In the genomic region with DNA sequence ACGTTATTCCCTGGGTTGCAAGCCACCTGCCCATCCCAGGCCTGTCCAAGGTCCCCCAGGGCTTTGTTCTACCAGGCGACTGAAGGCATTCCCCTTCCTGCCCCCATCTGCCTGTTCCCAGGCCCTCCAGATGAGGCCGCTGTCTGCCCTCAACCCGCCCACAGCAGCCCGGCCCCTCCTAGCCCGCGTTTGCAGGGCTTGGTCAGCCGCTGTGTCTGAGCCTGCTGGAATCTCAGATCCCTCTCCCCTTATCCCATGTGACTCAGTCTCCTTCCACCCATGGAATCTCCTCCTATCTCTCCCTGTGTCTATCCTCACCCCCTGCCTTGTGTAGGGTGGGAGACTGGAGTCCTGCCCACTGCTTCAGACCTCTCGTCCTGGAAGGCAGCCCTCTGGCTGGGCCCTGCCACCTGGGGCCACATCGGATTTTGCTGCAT, we compare ENCODE assay signal across 1 cellular context.
TF ChIP-seq lines count a peak whose summit lies in the region.

No MANE protein-coding gene starts in this region.

TF ChIP-seq in H1, 55 proteins besides CTCF, POLR2A, EP300 and RAD21 (continued from another document):
- TF ChIP-seq TAF7 (optimal IDR thresholded peaks at IDR 0.05; ENCODE audit: borderline replicate concordance, low read depth, low read length) (no peak), TEAD4 (IDR thresholded peaks at IDR 0.05; ENCODE audit: low read depth, low read length) (peak; percentile 58; the same call in 1 of the 2 replicates), GTF2F1 (IDR thresholded peaks at IDR 0.05; ENCODE audit: borderline replicate concordance, low read depth, low read length) (no peak), MAFK (IDR thresholded peaks at IDR 0.05; ENCODE audit: low read depth, low read length) (no peak), HDAC6 (IDR thresholded peaks at IDR 0.05; ENCODE audit: low read depth, low read length) (no peak), CHD2 (IDR thresholded peaks at IDR 0.05; ENCODE audit: low read length) (no peak), KDM4A (IDR thresholded peaks at IDR 0.05; ENCODE audit: low read depth, low read length, severe bottlenecking) (no peak), RNF2 (IDR thresholded peaks at IDR 0.05; ENCODE audit: borderline replicate concordance, low read depth, low read length, missing control alignments, poor library complexity, severe bottlenecking) (no peak), CBX5 (IDR thresholded peaks at IDR 0.05; ENCODE audit: low read depth, low read length) (no peak), POLR2AphosphoS5 (IDR thresholded peaks at IDR 0.05; ENCODE audit: low read depth, low read length) (no peak), SIN3A (conservative IDR thresholded peaks at IDR 0.05 in 1 of 2, IDR thresholded peaks at IDR 0.05 in 1 of 2; ENCODE audit: low read depth in 1 of 2, low read length in 2 of 2) (0 out of 4 replicates have a peak, but pooled peaks of 1 of the 2 experiments have one; percentile 25), ASH2L (IDR thresholded peaks at IDR 0.05; ENCODE audit: low read length) (no peak), SRF (IDR thresholded peaks at IDR 0.05; ENCODE audit: low read depth, low read length) (no peak), BCL11A (IDR thresholded peaks at IDR 0.05; ENCODE audit: low read depth in 2 of 2, low read length in 2 of 2) (no peak), JUN (IDR thresholded peaks at IDR 0.05; ENCODE audit: low read depth, low read length) (no peak), GABPA (IDR thresholded peaks at IDR 0.05; ENCODE audit: borderline replicate concordance, insufficient read depth, low read length) (0 out of 2 replicates have a peak, but pooled peaks have one; percentile 30), YY1 (IDR thresholded peaks at IDR 0.05; ENCODE audit: low read depth, low read length) (no peak; the same call in 1 of the 2 replicates), RBBP5 (IDR thresholded peaks at IDR 0.05; ENCODE audit: borderline replicate concordance, low read depth, low read length) (no peak), CEBPB (IDR thresholded peaks at IDR 0.05; ENCODE audit: low read depth, low read length) (0 out of 2 replicates have a peak, but pooled peaks have one; percentile 1), SUZ12 (IDR thresholded peaks at IDR 0.05; ENCODE audit: low read length) (no peak), SP4 (IDR thresholded peaks at IDR 0.05; ENCODE audit: low read length) (no peak)
- TF ChIP-seq, protein P1, sequence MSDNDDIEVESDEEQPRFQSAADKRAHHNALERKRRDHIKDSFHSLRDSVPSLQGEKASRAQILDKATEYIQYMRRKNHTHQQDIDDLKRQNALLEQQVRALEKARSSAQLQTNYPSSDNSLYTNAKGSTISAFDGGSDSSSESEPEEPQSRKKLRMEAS (IDR thresholded peaks at IDR 0.05), result no peak
- TF ChIP-seq, protein P2, sequence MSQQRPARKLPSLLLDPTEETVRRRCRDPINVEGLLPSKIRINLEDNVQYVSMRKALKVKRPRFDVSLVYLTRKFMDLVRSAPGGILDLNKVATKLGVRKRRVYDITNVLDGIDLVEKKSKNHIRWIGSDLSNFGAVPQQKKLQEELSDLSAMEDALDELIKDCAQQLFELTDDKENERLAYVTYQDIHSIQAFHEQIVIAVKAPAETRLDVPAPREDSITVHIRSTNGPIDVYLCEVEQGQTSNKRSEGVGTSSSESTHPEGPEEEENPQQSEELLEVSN (IDR thresholded peaks at IDR 0.05), result no peak
- TF ChIP-seq, protein P3, sequence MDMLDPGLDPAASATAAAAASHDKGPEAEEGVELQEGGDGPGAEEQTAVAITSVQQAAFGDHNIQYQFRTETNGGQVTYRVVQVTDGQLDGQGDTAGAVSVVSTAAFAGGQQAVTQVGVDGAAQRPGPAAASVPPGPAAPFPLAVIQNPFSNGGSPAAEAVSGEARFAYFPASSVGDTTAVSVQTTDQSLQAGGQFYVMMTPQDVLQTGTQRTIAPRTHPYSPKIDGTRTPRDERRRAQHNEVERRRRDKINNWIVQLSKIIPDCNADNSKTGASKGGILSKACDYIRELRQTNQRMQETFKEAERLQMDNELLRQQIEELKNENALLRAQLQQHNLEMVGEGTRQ (IDR thresholded peaks at IDR 0.05; ENCODE audit: low read length), result no peak
- TF ChIP-seq, protein P4, sequence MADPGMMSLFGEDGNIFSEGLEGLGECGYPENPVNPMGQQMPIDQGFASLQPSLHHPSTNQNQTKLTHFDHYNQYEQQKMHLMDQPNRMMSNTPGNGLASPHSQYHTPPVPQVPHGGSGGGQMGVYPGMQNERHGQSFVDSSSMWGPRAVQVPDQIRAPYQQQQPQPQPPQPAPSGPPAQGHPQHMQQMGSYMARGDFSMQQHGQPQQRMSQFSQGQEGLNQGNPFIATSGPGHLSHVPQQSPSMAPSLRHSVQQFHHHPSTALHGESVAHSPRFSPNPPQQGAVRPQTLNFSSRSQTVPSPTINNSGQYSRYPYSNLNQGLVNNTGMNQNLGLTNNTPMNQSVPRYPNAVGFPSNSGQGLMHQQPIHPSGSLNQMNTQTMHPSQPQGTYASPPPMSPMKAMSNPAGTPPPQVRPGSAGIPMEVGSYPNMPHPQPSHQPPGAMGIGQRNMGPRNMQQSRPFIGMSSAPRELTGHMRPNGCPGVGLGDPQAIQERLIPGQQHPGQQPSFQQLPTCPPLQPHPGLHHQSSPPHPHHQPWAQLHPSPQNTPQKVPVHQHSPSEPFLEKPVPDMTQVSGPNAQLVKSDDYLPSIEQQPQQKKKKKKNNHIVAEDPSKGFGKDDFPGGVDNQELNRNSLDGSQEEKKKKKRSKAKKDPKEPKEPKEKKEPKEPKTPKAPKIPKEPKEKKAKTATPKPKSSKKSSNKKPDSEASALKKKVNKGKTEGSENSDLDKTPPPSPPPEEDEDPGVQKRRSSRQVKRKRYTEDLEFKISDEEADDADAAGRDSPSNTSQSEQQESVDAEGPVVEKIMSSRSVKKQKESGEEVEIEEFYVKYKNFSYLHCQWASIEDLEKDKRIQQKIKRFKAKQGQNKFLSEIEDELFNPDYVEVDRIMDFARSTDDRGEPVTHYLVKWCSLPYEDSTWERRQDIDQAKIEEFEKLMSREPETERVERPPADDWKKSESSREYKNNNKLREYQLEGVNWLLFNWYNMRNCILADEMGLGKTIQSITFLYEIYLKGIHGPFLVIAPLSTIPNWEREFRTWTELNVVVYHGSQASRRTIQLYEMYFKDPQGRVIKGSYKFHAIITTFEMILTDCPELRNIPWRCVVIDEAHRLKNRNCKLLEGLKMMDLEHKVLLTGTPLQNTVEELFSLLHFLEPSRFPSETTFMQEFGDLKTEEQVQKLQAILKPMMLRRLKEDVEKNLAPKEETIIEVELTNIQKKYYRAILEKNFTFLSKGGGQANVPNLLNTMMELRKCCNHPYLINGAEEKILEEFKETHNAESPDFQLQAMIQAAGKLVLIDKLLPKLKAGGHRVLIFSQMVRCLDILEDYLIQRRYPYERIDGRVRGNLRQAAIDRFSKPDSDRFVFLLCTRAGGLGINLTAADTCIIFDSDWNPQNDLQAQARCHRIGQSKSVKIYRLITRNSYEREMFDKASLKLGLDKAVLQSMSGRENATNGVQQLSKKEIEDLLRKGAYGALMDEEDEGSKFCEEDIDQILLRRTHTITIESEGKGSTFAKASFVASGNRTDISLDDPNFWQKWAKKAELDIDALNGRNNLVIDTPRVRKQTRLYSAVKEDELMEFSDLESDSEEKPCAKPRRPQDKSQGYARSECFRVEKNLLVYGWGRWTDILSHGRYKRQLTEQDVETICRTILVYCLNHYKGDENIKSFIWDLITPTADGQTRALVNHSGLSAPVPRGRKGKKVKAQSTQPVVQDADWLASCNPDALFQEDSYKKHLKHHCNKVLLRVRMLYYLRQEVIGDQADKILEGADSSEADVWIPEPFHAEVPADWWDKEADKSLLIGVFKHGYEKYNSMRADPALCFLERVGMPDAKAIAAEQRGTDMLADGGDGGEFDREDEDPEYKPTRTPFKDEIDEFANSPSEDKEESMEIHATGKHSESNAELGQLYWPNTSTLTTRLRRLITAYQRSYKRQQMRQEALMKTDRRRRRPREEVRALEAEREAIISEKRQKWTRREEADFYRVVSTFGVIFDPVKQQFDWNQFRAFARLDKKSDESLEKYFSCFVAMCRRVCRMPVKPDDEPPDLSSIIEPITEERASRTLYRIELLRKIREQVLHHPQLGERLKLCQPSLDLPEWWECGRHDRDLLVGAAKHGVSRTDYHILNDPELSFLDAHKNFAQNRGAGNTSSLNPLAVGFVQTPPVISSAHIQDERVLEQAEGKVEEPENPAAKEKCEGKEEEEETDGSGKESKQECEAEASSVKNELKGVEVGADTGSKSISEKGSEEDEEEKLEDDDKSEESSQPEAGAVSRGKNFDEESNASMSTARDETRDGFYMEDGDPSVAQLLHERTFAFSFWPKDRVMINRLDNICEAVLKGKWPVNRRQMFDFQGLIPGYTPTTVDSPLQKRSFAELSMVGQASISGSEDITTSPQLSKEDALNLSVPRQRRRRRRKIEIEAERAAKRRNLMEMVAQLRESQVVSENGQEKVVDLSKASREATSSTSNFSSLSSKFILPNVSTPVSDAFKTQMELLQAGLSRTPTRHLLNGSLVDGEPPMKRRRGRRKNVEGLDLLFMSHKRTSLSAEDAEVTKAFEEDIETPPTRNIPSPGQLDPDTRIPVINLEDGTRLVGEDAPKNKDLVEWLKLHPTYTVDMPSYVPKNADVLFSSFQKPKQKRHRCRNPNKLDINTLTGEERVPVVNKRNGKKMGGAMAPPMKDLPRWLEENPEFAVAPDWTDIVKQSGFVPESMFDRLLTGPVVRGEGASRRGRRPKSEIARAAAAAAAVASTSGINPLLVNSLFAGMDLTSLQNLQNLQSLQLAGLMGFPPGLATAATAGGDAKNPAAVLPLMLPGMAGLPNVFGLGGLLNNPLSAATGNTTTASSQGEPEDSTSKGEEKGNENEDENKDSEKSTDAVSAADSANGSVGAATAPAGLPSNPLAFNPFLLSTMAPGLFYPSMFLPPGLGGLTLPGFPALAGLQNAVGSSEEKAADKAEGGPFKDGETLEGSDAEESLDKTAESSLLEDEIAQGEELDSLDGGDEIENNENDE (IDR thresholded peaks at IDR 0.05; ENCODE audit: insufficient replicate concordance, low read length), result no peak
